Comparison of ENCODE assay signal across 1 cellular context in the genomic region with DNA sequence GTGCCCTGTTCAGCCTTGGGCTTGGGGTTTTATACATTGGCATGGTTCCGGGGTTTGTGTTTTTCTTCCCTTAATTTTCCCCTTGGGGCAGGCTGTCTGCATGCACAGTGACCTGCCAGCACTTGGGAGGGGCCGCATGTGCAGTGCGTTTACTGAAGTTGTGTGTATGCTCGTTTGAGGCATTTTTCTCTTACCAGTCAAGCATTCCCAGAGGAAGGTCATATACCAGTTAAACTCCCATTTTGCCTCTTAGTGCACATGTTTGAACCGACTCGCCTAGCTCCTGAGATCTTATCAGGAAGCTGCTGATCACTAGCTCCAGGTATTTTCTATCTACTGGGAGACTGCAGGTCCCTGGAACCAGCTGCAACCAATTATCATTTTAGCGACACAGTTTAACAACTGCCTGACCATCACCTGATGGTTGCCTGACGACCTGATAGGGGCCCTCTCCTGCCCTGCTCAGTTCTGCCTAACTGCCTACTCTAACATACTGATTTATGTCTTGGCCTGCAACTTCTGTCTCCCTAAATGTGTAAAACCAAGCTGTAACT.
TF ChIP-seq lines count a peak whose summit lies in the region.

No MANE protein-coding gene starts in this region.

TF ChIP-seq in HEK293, 187 proteins besides CTCF, POLR2A, EP300 and RAD21 (continued from another document):
- TF ChIP-seq, protein P1, sequence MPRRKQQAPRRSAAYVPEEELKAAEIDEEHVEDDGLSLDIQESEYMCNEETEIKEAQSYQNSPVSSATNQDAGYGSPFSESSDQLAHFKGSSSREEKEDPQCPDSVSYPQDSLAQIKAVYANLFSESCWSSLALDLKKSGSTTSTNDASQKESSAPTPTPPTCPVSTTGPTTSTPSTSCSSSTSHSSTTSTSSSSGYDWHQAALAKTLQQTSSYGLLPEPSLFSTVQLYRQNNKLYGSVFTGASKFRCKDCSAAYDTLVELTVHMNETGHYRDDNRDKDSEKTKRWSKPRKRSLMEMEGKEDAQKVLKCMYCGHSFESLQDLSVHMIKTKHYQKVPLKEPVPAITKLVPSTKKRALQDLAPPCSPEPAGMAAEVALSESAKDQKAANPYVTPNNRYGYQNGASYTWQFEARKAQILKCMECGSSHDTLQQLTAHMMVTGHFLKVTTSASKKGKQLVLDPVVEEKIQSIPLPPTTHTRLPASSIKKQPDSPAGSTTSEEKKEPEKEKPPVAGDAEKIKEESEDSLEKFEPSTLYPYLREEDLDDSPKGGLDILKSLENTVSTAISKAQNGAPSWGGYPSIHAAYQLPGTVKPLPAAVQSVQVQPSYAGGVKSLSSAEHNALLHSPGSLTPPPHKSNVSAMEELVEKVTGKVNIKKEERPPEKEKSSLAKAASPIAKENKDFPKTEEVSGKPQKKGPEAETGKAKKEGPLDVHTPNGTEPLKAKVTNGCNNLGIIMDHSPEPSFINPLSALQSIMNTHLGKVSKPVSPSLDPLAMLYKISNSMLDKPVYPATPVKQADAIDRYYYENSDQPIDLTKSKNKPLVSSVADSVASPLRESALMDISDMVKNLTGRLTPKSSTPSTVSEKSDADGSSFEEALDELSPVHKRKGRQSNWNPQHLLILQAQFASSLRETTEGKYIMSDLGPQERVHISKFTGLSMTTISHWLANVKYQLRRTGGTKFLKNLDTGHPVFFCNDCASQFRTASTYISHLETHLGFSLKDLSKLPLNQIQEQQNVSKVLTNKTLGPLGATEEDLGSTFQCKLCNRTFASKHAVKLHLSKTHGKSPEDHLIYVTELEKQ (tag by site-specific recombination; IDR thresholded peaks at IDR 0.05; ENCODE audit: borderline replicate concordance): no peak
